Comparison of ENCODE assay signal across 13 cellular contexts in genomic region chr20:56431451-56431850, GRCh38. TPM values are rescaled to one million over a fixed set of nuclear protein-coding genes. Genes with fewer than 3 reads are reported as not detected.
"Had no signal": no experiment of that assay in that cellular context is flagged by ENCODE, and none has a peak within 500 bp of the region (broad histone marks: within the 10 kb centered on the region; RNA-seq: fewer than 3 reads in every experiment).

No MANE protein-coding gene starts in this region.

- DNase-seq: activated CD4-positive, alpha-beta T cell treated with anti-CD3 and anti-CD28 coated beads, Interleukin-2, amount 10 ng/mL, durations not matched to agents 7 days and 5 days; activated naive CD4-positive, alpha-beta T cell treated with anti-CD3 and anti-CD28 coated beads, Interleukin-2, amount 50 U/mL, for 16 hours; amniotic stem cell; hypothalamus; kidney; left ventricle myocardium inferior; mesenchymal stem cell; natural killer cell; occipital lobe; right lobe of liver; spleen; trophoblast cell had no signal

RNA-seq across cellular contexts. Expression of gene CASS4, which starts 19.4 kb away (rescaled TPM):
- total RNA-seq: pulmonary artery endothelial cell had no signal
